In the genomic region with DNA sequence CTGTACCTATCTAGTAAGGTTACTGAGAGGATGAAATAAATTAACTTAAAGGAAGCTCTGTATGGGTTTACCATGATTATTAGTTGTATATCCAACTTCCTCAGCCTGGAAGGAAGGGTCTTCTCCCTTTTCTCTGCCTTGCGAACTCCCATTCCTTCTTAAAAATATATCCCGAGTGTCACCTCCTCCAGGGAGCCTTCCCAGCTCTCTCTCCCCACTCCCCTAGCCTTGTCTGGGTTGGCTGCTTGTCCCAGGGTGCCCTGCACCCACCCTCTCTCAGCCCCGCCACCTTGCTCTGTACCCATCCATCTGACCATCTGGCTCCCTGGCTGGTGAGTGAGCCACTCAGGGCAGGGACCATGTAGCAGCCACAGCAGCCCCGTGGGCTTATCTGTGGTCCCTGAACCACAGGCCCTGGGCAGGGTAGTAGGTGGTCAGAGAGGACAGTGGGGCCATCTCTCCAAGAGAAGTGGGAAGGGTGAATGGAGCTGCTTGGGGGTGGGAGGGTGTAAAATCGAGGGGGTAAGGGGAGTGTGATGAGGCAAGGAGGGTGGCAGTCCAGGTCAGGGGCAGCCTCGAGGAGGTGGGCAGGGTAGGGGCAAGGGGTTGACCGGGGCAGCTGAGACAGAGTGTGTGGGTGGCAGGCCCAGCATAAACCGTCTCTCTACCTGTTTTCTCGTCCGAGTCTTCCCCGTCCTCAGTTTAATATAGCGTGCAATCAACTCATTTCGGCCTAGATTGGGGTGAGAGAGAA, we compare ENCODE assay signal across 23 cellular contexts. TPM values are rescaled to one million over a fixed set of nuclear protein-coding genes. Genes with fewer than 3 reads are reported as not detected.
DNase-seq lines count a peak whose midpoint lies in the region; TF ChIP-seq lines count a peak whose summit lies in the region.
"Had no signal": no experiment of that assay in that cellular context is flagged by ENCODE, and none has a peak within 500 bp of the region (broad histone marks: within the 10 kb centered on the region; RNA-seq: fewer than 3 reads in every experiment).

No MANE protein-coding gene starts in this region.

- DNase-seq in NCI-H82 (lab: John Stamatoyannopoulos, UW) (peak; percentile 46), NCI-H82 treated with DMSO at 0.1 percent for 48 hours (lab: John Stamatoyannopoulos, UW; ENCODE audit: unreplicated experiment) (no peak), coronary artery (ENCODE audit: low spot score) (no peak), uterus (no peak), MM.1S (no peak), ecto neural progenitor cell (ENCODE audit: low spot score) (no peak)
- DNase-seq in stimulated activated CD4-positive, alpha-beta T cell treated with anti-CD3 and anti-CD28 coated beads, Interleukin-2, amount 100 ng/mL, for 24 hours, result no peak
- DNase-seq: activated B cell treated with CpG ODN at 0.5 μM for 24 hours; lower lobe of right lung; naive thymus-derived CD8-positive, alpha-beta T cell; NCI-H2029; SHP77; small intestine; stimulated activated CD8-positive, alpha-beta memory T cell treated with anti-CD3 and anti-CD28 coated beads, Interleukin-4, amount 100 ng/mL, for 48 hours had no signal

- H3K4me2 ChIP-seq in MM.1S (ENCODE audit: low read depth, low read length), result no peak overlapping the region
- H3K4me2 ChIP-seq: BLaER1 had no signal

- H3K36me3 ChIP-seq in uterus (no peaks in the 10 kb centered on the region), MM.1S (replicated peaks; ENCODE audit: insufficient read depth, low read length) (no peaks in the 10 kb centered on the region)
- H3K36me3 ChIP-seq: BLaER1 had no signal

- no peaks in the 10 kb centered on the region for H3F3A ChIP-seq in MM.1S (ENCODE audit: insufficient read depth, low read length)

- H3K4me3 Mint-ChIP-seq in nephron, result no peak overlapping the region
- H3K4me3 Mint-ChIP-seq: activated B cell treated with CpG ODN at 0.5 μM for 24 hours; activated naive CD8-positive, alpha-beta T cell; brain; naive thymus-derived CD8-positive, alpha-beta T cell; T-helper 1 cell treated with Interleukin-12 subunit alpha and Interleukin-12 subunit beta and Interleukin-4 antibody, amounts not matched to agents 30 μg/mL and 1 μg/mL, for 36 hours had no signal

- H3K27me3 Mint-ChIP-seq in nephron (ENCODE audit: low read depth), result no peaks in the 10 kb centered on the region
- H3K27me3 Mint-ChIP-seq: activated B cell treated with CpG ODN at 0.5 μM for 24 hours; activated naive CD8-positive, alpha-beta T cell; naive thymus-derived CD8-positive, alpha-beta T cell had no signal

- H3K4me1 Mint-ChIP-seq in nephron, result peaks cover 36% of the 10 kb centered on the region
- H3K4me1 Mint-ChIP-seq: activated B cell treated with CpG ODN at 0.5 μM for 24 hours had no signal

- H3K27me3 ChIP-seq in uterus (no peaks in the 10 kb centered on the region), MM.1S (replicated peaks; ENCODE audit: insufficient read depth, low read length) (no peaks in the 10 kb centered on the region)
- H3K27me3 ChIP-seq: BLaER1 had no signal

- H3K36me3 Mint-ChIP-seq in nephron (ENCODE audit: low read depth), result peaks cover 21% of the 10 kb centered on the region
- H3K36me3 Mint-ChIP-seq: activated naive CD8-positive, alpha-beta T cell; brain; naive thymus-derived CD8-positive, alpha-beta T cell had no signal

- H3K27ac ChIP-seq in coronary artery (peak overlapping the region; percentile 4 to 94), uterus (peak overlapping the region; percentile 98 to 100), MM.1S (ENCODE audit: low read length) (no peak overlapping the region)
- H3K27ac ChIP-seq: BLaER1 had no signal

- H3K27ac Mint-ChIP-seq in nephron, result peak overlapping the region; percentile 64 to 93 (median 91)
- H3K27ac Mint-ChIP-seq: activated B cell treated with CpG ODN at 0.5 μM for 24 hours; activated naive CD8-positive, alpha-beta T cell; T-helper 1 cell treated with Interleukin-12 subunit alpha and Interleukin-12 subunit beta and Interleukin-4 antibody, amounts not matched to agents 30 μg/mL and 1 μg/mL, for 36 hours had no signal

- no peak for TF ChIP-seq POLR2A in uterus (IDR thresholded peaks at IDR 0.05)

- no peaks in the 10 kb centered on the region for H4K20me1 ChIP-seq in MM.1S (ENCODE audit: insufficient read depth, low read length)
- H4K20me1 ChIP-seq: BLaER1 had no signal

- H3K9me2 ChIP-seq in MM.1S (replicated peaks; ENCODE audit: insufficient read depth, low read length), result no peaks in the 10 kb centered on the region

- H3K79me2 ChIP-seq in MM.1S (ENCODE audit: low read length), result no peaks in the 10 kb centered on the region

- no peak overlapping the region for H2AFZ ChIP-seq in MM.1S (ENCODE audit: low read length)

- H3K9ac ChIP-seq in MM.1S (ENCODE audit: low read length), result no peak overlapping the region
- H3K9ac ChIP-seq: BLaER1 had no signal

- intact Hi-C loops in uterus (cut with DNase I; ENCODE audit: low total_unique reads), result no loop called here

- H3K9me3 Mint-ChIP-seq in nephron, result no peaks in the 10 kb centered on the region
- H3K9me3 Mint-ChIP-seq: activated B cell treated with CpG ODN at 0.5 μM for 24 hours; brain; naive thymus-derived CD8-positive, alpha-beta T cell; T-helper 1 cell treated with Interleukin-12 subunit alpha and Interleukin-12 subunit beta and Interleukin-4 antibody, amounts not matched to agents 30 μg/mL and 1 μg/mL, for 36 hours had no signal

- peaks cover 11 to 33% of the 10 kb centered on the region in 2 donors for H3K4me1 ChIP-seq in uterus
- H3K4me1 ChIP-seq in MM.1S (ENCODE audit: low read length), result no peaks in the 10 kb centered on the region

- TF ChIP-seq CTCF in coronary artery (IDR thresholded peaks at IDR 0.05) (no peak), nephron (IDR thresholded peaks at IDR 0.05; ENCODE audit: unreplicated experiment in 3 of 3) (no peak), uterus (IDR thresholded peaks at IDR 0.05) (no peak), MM.1S (IDR thresholded peaks at IDR 0.05; ENCODE audit: low read length) (no peak)

- no peaks in the 10 kb centered on the region for H3K9me3 ChIP-seq in uterus
- no peaks in the 10 kb centered on the region for H3K9me3 ChIP-seq in MM.1S (replicated peaks; ENCODE audit: insufficient read depth, low read length)
- H3K9me3 ChIP-seq: BLaER1, lower lobe of right lung, prostate gland had no signal

- H3K4me3 ChIP-seq in coronary artery (no peak overlapping the region), uterus (no peak overlapping the region), MM.1S (ENCODE audit: low read length) (no peak overlapping the region)
- H3K4me3 ChIP-seq: BLaER1, lower lobe of right lung, prostate gland had no signal

RNA-seq across cellular contexts. Expression of a gene that starts 12.8 kb away (rescaled TPM):
- total RNA-seq in uterus, result 100 to 1,000 TPM in 1 of 4 donors, 10 to 100 TPM in 3; 10.2 to 107 (median 17.2) TPM

RNA-seq across cellular contexts. Expression of a gene that starts 15.9 kb away (rescaled TPM):
- 1,000 to 10,000 TPM; 1,557 to 4,762 (median 2,904) TPM for total RNA-seq in uterus

RNA-seq across cellular contexts. Expression of a gene that starts 28.6 kb away (rescaled TPM):
- 1 to 10 TPM in 3 of 4 donors, not detected in 1; 1.6 to 3.2 (median 2.1) TPM for total RNA-seq in uterus
- total RNA-seq: activated B cell treated with CpG ODN at 0.5 μM for 24 hours; dermis blood vessel endothelial cell; esophagus mucosa; glomerular endothelial cell; lower lobe of right lung; naive thymus-derived CD8-positive, alpha-beta T cell had no signal

RNA-seq across cellular contexts. Expression of a gene that starts 31.9 kb away (rescaled TPM):
- 10 to 100 TPM in 3 of 4 donors, 1 to 10 TPM in 1; 9.6 to 19.1 (median 11.4) TPM for total RNA-seq in uterus
